8 cellular contexts compared by ENCODE assay signal in the genomic region with DNA sequence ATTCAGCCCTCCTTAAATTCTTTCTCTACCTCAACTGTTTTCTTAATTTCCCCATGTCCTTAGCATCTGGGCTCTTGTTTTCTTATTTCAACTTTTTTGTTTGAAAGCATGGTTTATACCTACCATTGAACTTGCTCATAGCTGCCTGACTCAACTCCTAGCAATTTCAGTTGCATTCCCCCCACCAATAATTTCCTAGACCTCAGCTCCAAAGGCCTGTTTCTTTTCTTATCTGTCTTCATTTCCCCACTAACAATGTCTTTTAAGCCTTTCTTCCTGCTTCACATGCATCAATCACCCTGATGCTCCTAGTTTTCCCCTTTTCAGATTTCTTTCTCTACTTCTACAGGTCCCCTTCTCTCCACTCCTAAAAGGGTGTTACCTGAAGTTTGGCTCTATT.
"Had no signal": no experiment of that assay in that cellular context is flagged by ENCODE, and none has a peak within 500 bp of the region (broad histone marks: within the 10 kb centered on the region; RNA-seq: fewer than 3 reads in every experiment).

No MANE protein-coding gene starts in this region.

- DNase-seq: activated B cell treated with CpG ODN at 0.5 μM for 24 hours; activated CD4-positive, alpha-beta T cell treated with anti-CD3 and anti-CD28 coated beads, Interleukin-2, amount 50 U/mL, for 1 hour; activated naive CD4-positive, alpha-beta T cell treated with anti-CD3 and anti-CD28 coated beads for 36 hours; activated T-cell treated with anti-CD3 and anti-CD28 coated beads for 4 hours; ovary; stimulated activated CD4-positive, alpha-beta T cell treated with anti-CD3 and anti-CD28 coated beads, Interleukin-15, amount 100 ng/mL, for 24 hours; stimulated activated CD4-positive, alpha-beta T cell treated with anti-CD3 and anti-CD28 coated beads, Interleukin-4, amount 100 ng/mL, for 24 hours had no signal

- H3K4me3 ChIP-seq: ovary, thoracic aorta had no signal
